12 cellular contexts compared by ENCODE assay signal in the genomic region with DNA sequence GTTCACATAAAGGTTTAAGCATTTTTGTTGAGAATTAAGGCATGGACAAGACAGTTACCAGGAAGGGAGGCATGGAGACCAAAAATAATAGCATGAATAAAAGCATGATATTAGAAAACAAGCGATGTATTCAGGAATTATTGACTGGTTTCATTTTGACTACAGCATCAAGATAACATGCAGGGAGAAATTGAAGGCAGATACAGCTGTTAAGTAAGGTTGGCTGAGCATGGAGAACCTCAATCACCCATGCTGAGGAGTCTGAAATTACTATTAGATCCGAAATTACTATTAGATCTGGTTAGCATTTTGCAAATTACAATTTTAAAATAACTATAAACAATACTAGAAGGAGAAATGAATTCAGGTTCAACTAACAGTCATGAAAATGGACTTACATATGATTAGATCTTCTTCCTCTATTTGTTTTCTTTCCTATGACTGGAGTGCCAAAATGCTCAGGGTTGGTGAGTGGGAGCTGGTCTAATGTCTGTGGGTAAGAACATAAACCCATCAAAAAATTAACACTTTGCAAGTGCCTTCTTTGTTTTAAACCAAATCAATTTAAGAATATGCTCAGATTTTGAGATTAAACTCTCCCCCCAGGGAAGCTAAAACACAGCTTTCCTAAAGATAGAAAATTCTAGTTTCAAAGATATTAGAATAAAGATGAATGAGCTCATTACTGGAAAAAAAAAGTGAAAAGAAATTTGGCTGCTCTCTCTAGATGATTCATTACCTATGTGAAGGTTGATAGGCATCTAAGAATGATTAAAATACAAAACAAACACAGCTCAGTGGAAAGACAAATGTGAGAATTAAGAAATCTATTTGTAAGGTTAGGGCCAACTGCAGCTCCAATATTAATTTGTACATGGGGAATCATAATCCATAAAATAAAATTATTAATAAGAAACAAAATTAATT.
DNase-seq lines count a peak whose midpoint lies in the region; ATAC-seq, FAIRE-seq and TF ChIP-seq lines count a peak whose summit lies in the region.
"Had no signal": no experiment of that assay in that cellular context is flagged by ENCODE, and none has a peak within 500 bp of the region (broad histone marks: within the 10 kb centered on the region; RNA-seq: fewer than 3 reads in every experiment).

No MANE protein-coding gene starts in this region.

- DNase-seq in Calu3 (no peak), OCI-M1 (lab: John Stamatoyannopoulos, UW) (peak; percentile 66), endothelial cell of umbilical vein (ENCODE audit: low read depth, low spot score) (peak; percentile 67), NCI-H1105 (lab: John Stamatoyannopoulos, UW) (no peak), SHP77 (lab: John Stamatoyannopoulos, UW) (no peak)
- DNase-seq: activated CD4-positive, alpha-beta T cell treated with anti-CD3 and anti-CD28 coated beads, Interleukin-2, amount 50 U/mL, for 4 hours; foreskin melanocyte; NCI-H2107; right lobe of liver had no signal

- H3K4me2 ChIP-seq in endothelial cell of umbilical vein (ENCODE audit: insufficient read depth, low read length) = peak overlapping the region; percentile 54

- dilution Hi-C loops in endothelial cell of umbilical vein (cut with MboI; ENCODE audit: extremely low pct_ligation_motif_present, low sequenced_read_pairs) = no loop called here

- H3K79me2 ChIP-seq in endothelial cell of umbilical vein (ENCODE audit: control insufficient read depth, insufficient read depth, low read length) = peaks cover 6% of the 10 kb centered on the region

- ATAC-seq in GM18868 (IDR thresholded peaks at IDR 0.05; ENCODE audit: unreplicated experiment) = peak; percentile 56
- ATAC-seq in HG02623 (IDR thresholded peaks at IDR 0.05; ENCODE audit: unreplicated experiment) = no peak

- peaks cover 20% of the 10 kb centered on the region for H3K4me1 ChIP-seq in endothelial cell of umbilical vein (ENCODE audit: control insufficient read depth, extremely low read depth, insufficient read depth, low read length)

- H3K4me3 Mint-ChIP-seq in Calu3 (ENCODE audit: low read depth, unreplicated experiment) = peak overlapping the region; percentile 2

- FAIRE-seq in endothelial cell of umbilical vein (lab: Jason Lieb, UNC) = no peak

- BruUV-seq in Calu3 (replicated peaks; lab: Mats Ljungman, UMichigan) = no TSS peak
- BruUV-seq in endothelial cell of umbilical vein (replicated peaks; lab: Mats Ljungman, UMichigan) = no TSS peak

- peaks cover 3 to 11% of the 10 kb centered on the region in 2 experiments for H3K36me3 ChIP-seq in endothelial cell of umbilical vein (ENCODE audit: control insufficient read depth in 2 of 2, extremely low read depth in 1 of 2, insufficient read depth in 2 of 2, low read length in 2 of 2)

- H3K27ac ChIP-seq in endothelial cell of umbilical vein (ENCODE audit: insufficient read depth, low read depth, low read length) = peak overlapping the region; percentile 44
- H3K27ac ChIP-seq: cardiac muscle cell, right lobe of liver had no signal

- peaks cover 18% of the 10 kb centered on the region for H3K4me1 Mint-ChIP-seq in Calu3 (ENCODE audit: low read depth, unreplicated experiment)

- peaks cover 2% of the 10 kb centered on the region for H3K9me1 ChIP-seq in endothelial cell of umbilical vein (replicated peaks; ENCODE audit: control insufficient read depth, extremely low read depth, insufficient read depth, low read length)

- peaks cover 9% of the 10 kb centered on the region for H3K36me3 Mint-ChIP-seq in Calu3 (ENCODE audit: insufficient read depth, unreplicated experiment)

- CTCF ChIA-PET in Calu3 (lab: Charles Lee) = interaction anchor here (0.6 to 1.4 kb wide), 3 partner anchors 9 to 110 kb away, joined by 3 to 4 read pairs (median 3); no protein-coding TSS in a partner anchor
- CTCF ChIA-PET in endothelial cell of umbilical vein (lab: Charles Lee) = interaction anchor here (0.7 to 2.0 kb wide), 15 partner anchors 11 to 759 kb away, joined by 3 to 9 read pairs (median 4); no protein-coding TSS in a partner anchor

- intact Hi-C loops in Calu3 (cut with micrococcal nuclease; ENCODE audit: unreplicated experiment) (no loop called here), endothelial cell of umbilical vein (cut with micrococcal nuclease) (no loop called here)

- H4K20me1 ChIP-seq in endothelial cell of umbilical vein (replicated peaks; ENCODE audit: control insufficient read depth, extremely low read depth, insufficient read depth, low read length) = peaks cover 2% of the 10 kb centered on the region

- POLR2A ChIA-PET in endothelial cell of umbilical vein (lab: Charles Lee) = interaction anchor here (0.6 kb wide), 1 partner anchor 95 kb away, joined by 4 read pairs; no protein-coding TSS in a partner anchor

- TF ChIP-seq CTCF in Calu3 (IDR thresholded peaks at IDR 0.05; ENCODE audit: unreplicated experiment) (no peak), endothelial cell of umbilical vein (IDR thresholded peaks at IDR 0.05; ENCODE audit: extremely low read depth in 1 of 2, insufficient read depth in 1 of 2, low read depth in 1 of 2, low read length in 2 of 2) (no peak)

- no peak overlapping the region for H3K9ac ChIP-seq in endothelial cell of umbilical vein (replicated peaks; ENCODE audit: extremely low read depth, insufficient read depth, low read length)

- H3K27me3 Mint-ChIP-seq in Calu3 (ENCODE audit: unreplicated experiment) = no peaks in the 10 kb centered on the region

- peak overlapping the region; percentile 33 for H3K27ac Mint-ChIP-seq in Calu3 (ENCODE audit: unreplicated experiment)

- H3K9me3 ChIP-seq in endothelial cell of umbilical vein (replicated peaks; ENCODE audit: control insufficient read depth, insufficient read depth, low read length) = no peaks in the 10 kb centered on the region
- H3K9me3 ChIP-seq: right lobe of liver had no signal

- no peaks in the 10 kb centered on the region for H3K27me3 ChIP-seq in endothelial cell of umbilical vein (ENCODE audit: control insufficient read depth in 2 of 2, insufficient read depth in 2 of 2, low read length in 2 of 2)
- H3K27me3 ChIP-seq: cardiac muscle cell, right lobe of liver had no signal

- TF ChIP-seq POLR2A in endothelial cell of umbilical vein (IDR thresholded peaks at IDR 0.05; ENCODE audit: low read depth, low read length) = no peak

- H3K4me3 ChIP-seq in endothelial cell of umbilical vein (replicated peaks in 1 of 3; ENCODE audit: insufficient read depth in 1 of 3, low read depth in 1 of 3, low read length in 3 of 3) = peak overlapping the region in 1 of 3 experiments; percentile 1
- H3K4me3 ChIP-seq: cardiac muscle cell, right lobe of liver had no signal

- no peaks in the 10 kb centered on the region for H3K9me3 Mint-ChIP-seq in Calu3 (ENCODE audit: low read depth, unreplicated experiment)

- no peak overlapping the region for H2AFZ ChIP-seq in endothelial cell of umbilical vein (ENCODE audit: low read depth, low read length)

TF ChIP-seq in endothelial cell of umbilical vein, 7 proteins besides CTCF, POLR2A, EP300 and RAD21:
- TF ChIP-seq POLR2AphosphoS5 (IDR thresholded peaks at IDR 0.05; ENCODE audit: insufficient read depth, low read depth, low read length) = no peak
- TF ChIP-seq, protein P1, sequence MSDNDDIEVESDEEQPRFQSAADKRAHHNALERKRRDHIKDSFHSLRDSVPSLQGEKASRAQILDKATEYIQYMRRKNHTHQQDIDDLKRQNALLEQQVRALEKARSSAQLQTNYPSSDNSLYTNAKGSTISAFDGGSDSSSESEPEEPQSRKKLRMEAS (IDR thresholded peaks at IDR 0.05; ENCODE audit: insufficient read depth, insufficient read length) = no peak
- TF ChIP-seq FOS (IDR thresholded peaks at IDR 0.05; ENCODE audit: borderline replicate concordance, insufficient read depth, low read length) = peak; percentile 38
- peak; percentile 77 for TF ChIP-seq GATA2 (IDR thresholded peaks at IDR 0.05; ENCODE audit: insufficient read depth, insufficient read length, low read depth, low read length)
TF ChIP-seq in endothelial cell of umbilical vein: peak in this region for 2.

Comparison
In these comparisons a context has a peak if more than half of its experiments do, and no peak if none do; other contexts are left out.
1. DNase-seq: peak in OCI-M1 (single experiment) and endothelial cell of umbilical vein (single experiment); none in Calu3 (single experiment), NCI-H1105 (single experiment) and SHP77 (0 of 2).